25 cellular contexts compared by ENCODE assay signal in genomic region chr16:55469821-55470532, GRCh38. TPM values are rescaled to one million over a fixed set of nuclear protein-coding genes. Genes with fewer than 3 reads are reported as not detected.
DNase-seq lines count a peak whose midpoint lies in the region; ATAC-seq and TF ChIP-seq lines count a peak whose summit lies in the region.
"Had no signal": no experiment of that assay in that cellular context is flagged by ENCODE, and none has a peak within 500 bp of the region (broad histone marks: within the 10 kb centered on the region; RNA-seq: fewer than 3 reads in every experiment).

No MANE protein-coding gene starts in this region.

- no peak overlapping the region for H3K4me2 ChIP-seq in OCI-LY7 (ENCODE audit: low read length)

- BruUV-seq in OCI-LY7 (replicated peaks; lab: Mats Ljungman, UMichigan): no TSS peak

- TF ChIP-seq POLR2A in body of pancreas (IDR thresholded peaks at IDR 0.05) (no peak), uterus (IDR thresholded peaks at IDR 0.05) (no peak), gastrocnemius medialis (IDR thresholded peaks at IDR 0.05) (no peak)

- H3K79me2 ChIP-seq in OCI-LY7 (ENCODE audit: insufficient read depth, low read depth, low read length): no peaks in the 10 kb centered on the region

- peaks cover 11% of the 10 kb centered on the region for H3K4me1 ChIP-seq in left ventricle myocardium inferior
- peaks cover 10% of the 10 kb centered on the region for H3K4me1 ChIP-seq in body of pancreas
- H3K4me1 ChIP-seq in uterus: no peaks in the 10 kb centered on the region
- H3K4me1 ChIP-seq in OCI-LY7 (ENCODE audit: insufficient read depth, low read length, poor library complexity, severe bottlenecking): no peaks in the 10 kb centered on the region
- H3K4me1 ChIP-seq in gastrocnemius medialis: peaks cover 0 to 5% of the 10 kb centered on the region in 2 donors
- H3K4me1 ChIP-seq: HAP-1 had no signal

- ATAC-seq in left ventricle myocardium superior (no peak), body of pancreas (no peak), gastrocnemius medialis (no peak)
- ATAC-seq: activated CD8-positive, alpha-beta T cell treated with anti-CD3 and anti-CD28 coated beads, Interleukin-2, amount 10 ng/mL, durations not matched to agents 7 days and 5 days; effector memory CD8-positive, alpha-beta T cell had no signal

- H3K36me3 ChIP-seq in left ventricle myocardium inferior (no peaks in the 10 kb centered on the region), body of pancreas (replicated peaks in 1 of 2; ENCODE audit: insufficient read depth in 1 of 2, low read depth in 2 of 2) (no peaks in the 10 kb centered on the region), uterus (no peaks in the 10 kb centered on the region), OCI-LY7 (ENCODE audit: insufficient read depth, low read length) (no peaks in the 10 kb centered on the region), gastrocnemius medialis (no peaks in the 10 kb centered on the region)
- H3K36me3 ChIP-seq: brain microvascular endothelial cell, esophagus muscularis mucosa, HAP-1, neutrophil had no signal

- H3K27me3 ChIP-seq in left ventricle myocardium inferior (ENCODE audit: low read depth) (peaks cover 10% of the 10 kb centered on the region), body of pancreas (no peaks in the 10 kb centered on the region), uterus (no peaks in the 10 kb centered on the region), gastrocnemius medialis (no peaks in the 10 kb centered on the region)
- H3K27me3 ChIP-seq: brain microvascular endothelial cell had no signal

- WGBS in body of pancreas, 2 donors: 77 to 86% methylated on average over 9 of the region's 9 CpGs

- no peak overlapping the region for H2AFZ ChIP-seq in OCI-LY7 (ENCODE audit: low read length)

- H3K4me3 ChIP-seq in left ventricle myocardium inferior (no peak overlapping the region), body of pancreas (no peak overlapping the region), uterus (no peak overlapping the region), OCI-LY7 (ENCODE audit: low read depth, low read length, poor library complexity, severe bottlenecking) (no peak overlapping the region), gastrocnemius medialis (no peak overlapping the region)
- H3K4me3 ChIP-seq: A549, esophagus muscularis mucosa, HAP-1, lung, skin epidermis had no signal

- POLR2A ChIA-PET in OCI-LY7 (lab: Charles Lee): no interaction called here

- intact Hi-C loops in left ventricle myocardium inferior (cut with micrococcal nuclease) (loop anchor here (5.0 kb wide), 1 partner anchor 232 kb away; no protein-coding TSS in a partner anchor), left ventricle myocardium superior (cut with micrococcal nuclease) (loop anchor here (5.0 to 10.0 kb wide), 2 partner anchors 232 to 375 kb away; no protein-coding TSS in a partner anchor), body of pancreas (cut with DNase I) (loop anchor here (10.0 kb wide), 1 partner anchor 375 kb away; no protein-coding TSS in a partner anchor), uterus (cut with DNase I; ENCODE audit: low total_unique reads) (loop anchor here (10.0 kb wide), 1 partner anchor 235 kb away; no protein-coding TSS in a partner anchor), OCI-LY7 (cut with micrococcal nuclease; ENCODE audit: unreplicated experiment) (no loop called here), gastrocnemius medialis (cut with DNase I; ENCODE audit: low total_unique reads) (no loop called here)

- H4K20me1 ChIP-seq in OCI-LY7 (ENCODE audit: insufficient read depth, low read length): no peaks in the 10 kb centered on the region

- no peaks in the 10 kb centered on the region for H3K9me2 ChIP-seq in OCI-LY7 (ENCODE audit: insufficient read depth, low read length)

- in situ Hi-C loops in gastrocnemius medialis (cut with MboI; ENCODE audit: low sequenced_read_pairs in 4 of 4): loop anchor here (5.0 to 25.0 kb wide), 8 partner anchors 72 to 375 kb away; partner anchors contain the start of gene CES1 (in 1 of the 4)

- DNase-seq in left ventricle myocardium inferior (no peak), left ventricle myocardium superior (no peak), body of pancreas (no peak), mesenteric fat pad (ENCODE audit: low spot score) (peak; percentile 57), uterus (no peak), OCI-LY7 (ENCODE audit: low spot score) (no peak), COR-L47 (lab: John Stamatoyannopoulos, UW) (no peak), gastrocnemius medialis (no peak)
- DNase-seq: activated CD4-positive, alpha-beta T cell treated with anti-CD3 and anti-CD28 coated beads for 1 hour; activated CD8-positive, alpha-beta T cell treated with anti-CD3 and anti-CD28 coated beads, Interleukin-2, amount 10 ng/mL, durations not matched to agents 7 days and 5 days; activated gamma-delta T cell; activated T-cell treated with anti-CD3 and anti-CD28 coated beads for 4 hours; brain microvascular endothelial cell; effector memory CD8-positive, alpha-beta T cell; kidney; NCI-H1092; NCI-H187 treated with DMSO at 0.1 percent for 48 hours; stimulated activated CD4-positive, alpha-beta T cell treated with anti-CD3 and anti-CD28 coated beads, Interleukin-2, amount 100 ng/mL, for 24 hours had no signal

- CTCF ChIA-PET in OCI-LY7 (lab: Charles Lee; ENCODE audit: unreplicated experiment): no interaction called here

- TF ChIP-seq CTCF in left ventricle myocardium inferior (IDR thresholded peaks at IDR 0.05; ENCODE audit: borderline replicate concordance) (no peak), body of pancreas (IDR thresholded peaks at IDR 0.05) (no peak), uterus (IDR thresholded peaks at IDR 0.05) (no peak), OCI-LY7 (conservative IDR thresholded peaks at IDR 0.05; ENCODE audit: low read length) (no peak), gastrocnemius medialis (IDR thresholded peaks at IDR 0.05 in 4 of 5, conservative IDR thresholded peaks at IDR 0.05 in 1 of 5) (no peak)

- peak overlapping the region; percentile 12 for H3K27ac ChIP-seq in left ventricle myocardium inferior (replicated peaks)
- H3K27ac ChIP-seq in body of pancreas: peak overlapping the region in 3 of 4 donors; percentile 32 to 59 (median 58)
- peak overlapping the region; percentile 58 to 65 for H3K27ac ChIP-seq in uterus
- H3K27ac ChIP-seq in OCI-LY7 (ENCODE audit: low read depth, low read length, poor library complexity, severe bottlenecking): no peak overlapping the region
- H3K27ac ChIP-seq in gastrocnemius medialis: peak overlapping the region in 2 of 4 donors; percentile 29 to 46
- H3K27ac ChIP-seq: brain microvascular endothelial cell, HL-60, neutrophil had no signal

- H3K9me3 ChIP-seq in left ventricle myocardium inferior (replicated peaks): no peaks in the 10 kb centered on the region
- no peaks in the 10 kb centered on the region for H3K9me3 ChIP-seq in body of pancreas
- no peaks in the 10 kb centered on the region for H3K9me3 ChIP-seq in uterus
- H3K9me3 ChIP-seq in OCI-LY7 (ENCODE audit: low read length): no peaks in the 10 kb centered on the region
- H3K9me3 ChIP-seq in gastrocnemius medialis: no peaks in the 10 kb centered on the region
- H3K9me3 ChIP-seq: A549, esophagus muscularis mucosa, HAP-1, neutrophil had no signal

RNA-seq across cellular contexts. Expression of gene MMP2, which starts 9.0 kb away (rescaled TPM):
- total RNA-seq in left ventricle myocardium inferior (87.4 TPM), left ventricle myocardium superior (88.7 TPM), body of pancreas (10 to 100 TPM; 58.7 to 76.0 TPM), mesenteric fat pad (521 TPM), uterus (100 to 1,000 TPM; 130 to 578 (median 324) TPM), OCI-LY7 (2022) (0.48 TPM in 1 of 2 replicates, not detected in the other), gastrocnemius medialis (100 to 1,000 TPM in 1 of 4 donors, 10 to 100 TPM in 3; 26.6 to 119 (median 55.6) TPM)
- not detected in 2 replicates for total RNA-seq in OCI-LY7 (2014; rRNA removed; shearing (Covaris generic))
- total RNA-seq: activated CD8-positive, alpha-beta T cell treated with anti-CD3 and anti-CD28 coated beads, Interleukin-2, amount 10 ng/mL, durations not matched to agents 7 days and 5 days had no signal

RNA-seq across cellular contexts. Expression of gene LPCAT2, which starts 38.9 kb away (rescaled TPM):
- total RNA-seq in left ventricle myocardium inferior (6.9 TPM), left ventricle myocardium superior (8.3 TPM), body of pancreas (1 to 10 TPM; 3.3 to 9.1 TPM), mesenteric fat pad (15.7 TPM), uterus (10 to 100 TPM; 28.8 to 52.9 (median 36.3) TPM), OCI-LY7 (2022) (not detected in 2 replicates), gastrocnemius medialis (1 to 10 TPM; 1.2 to 6.7 (median 4.7) TPM)
- total RNA-seq in OCI-LY7 (2014; rRNA removed; shearing (Covaris generic)): not detected in 2 replicates

Comparison
In these comparisons a context has a peak if more than half of its experiments do, and no peak if none do; other contexts are left out.
1. RNA of gene MMP2, which starts 9.0 kb away (total RNA-seq): 521 TPM in mesenteric fat pad (single experiment), 130 to 578 TPM in uterus, 88.7 TPM in left ventricle myocardium superior (single experiment), 87.4 TPM in left ventricle myocardium inferior (single experiment), 58.7 to 76.0 TPM in body of pancreas and 26.6 to 119 TPM in gastrocnemius medialis; 0.48 TPM in OCI-LY7; every median in the first group is over 10 times any median in the second.
2. intact Hi-C loops: an anchor here in left ventricle myocardium inferior (5.0 kb wide), left ventricle myocardium superior (5.0 to 10.0 kb wide), body of pancreas (10.0 kb wide) and uterus (10.0 kb wide); none called in OCI-LY7 and gastrocnemius medialis.